ENCODE assay signal across 1 cellular context in genomic region chr11:63888170-63889086, GRCh38.
TF ChIP-seq lines count a peak whose summit lies in the region.

No MANE protein-coding gene starts in this region.

TF ChIP-seq in HepG2, 621 proteins besides CTCF, POLR2A, EP300 and RAD21 (continued from another document and continues in another):
- TF ChIP-seq ZBTB34 (CRISPR knock-in tag; IDR thresholded peaks at IDR 0.05) (0 out of 2 replicates have a peak, but pooled peaks have one; percentile 24), ZNF607 (CRISPR knock-in tag; IDR thresholded peaks at IDR 0.05; ENCODE audit: borderline replicate concordance) (peak; percentile 83; the same call in 1 of the 2 replicates), ZNF235 (CRISPR knock-in tag; IDR thresholded peaks at IDR 0.05; ENCODE audit: borderline replicate concordance) (0 out of 2 replicates have a peak, but pooled peaks have one; percentile 53), SMAD1 (CRISPR knock-in tag; IDR thresholded peaks at IDR 0.05; ENCODE audit: borderline replicate concordance, low read depth) (0 out of 2 replicates have a peak, but pooled peaks have one; percentile 44), ZNF749 (CRISPR knock-in tag; IDR thresholded peaks at IDR 0.05; ENCODE audit: borderline replicate concordance) (peak; percentile 67; the same call in 1 of the 2 replicates), TEAD3 (CRISPR knock-in tag; optimal IDR thresholded peaks at IDR 0.05; ENCODE audit: borderline replicate concordance) (peak; percentile 38), HMGA1 (CRISPR knock-in tag; conservative IDR thresholded peaks at IDR 0.05) (no peak), ZBTB7A (CRISPR knock-in tag; IDR thresholded peaks at IDR 0.05) (peak; percentile 46; the same call in 1 of the 2 replicates), KDM1A (CRISPR knock-in tag; IDR thresholded peaks at IDR 0.05) (no peak), MED1 (CRISPR knock-in tag; IDR thresholded peaks at IDR 0.05) (0 out of 2 replicates have a peak, but pooled peaks have one; percentile 60), U2AF1 (optimal IDR thresholded peaks at IDR 0.05; ENCODE audit: low read depth, low read length) (peak; percentile 92), SALL2 (CRISPR knock-in tag; IDR thresholded peaks at IDR 0.05) (peak; percentile 78; the same call in 1 of the 2 replicates), PCBP2 (optimal IDR thresholded peaks at IDR 0.05; ENCODE audit: low read depth, low read length, poor library complexity, severe bottlenecking) (no peak), LCORL (IDR thresholded peaks at IDR 0.05) (no peak), LCORL (CRISPR knock-in tag; IDR thresholded peaks at IDR 0.05) (peak; percentile 79), GATAD1 (CRISPR knock-in tag; IDR thresholded peaks at IDR 0.05) (peak; percentile 59), RFXAP (CRISPR knock-in tag; IDR thresholded peaks at IDR 0.05; ENCODE audit: borderline replicate concordance) (peak; percentile 61; the same call in 1 of the 2 replicates), FOXK2 (IDR thresholded peaks at IDR 0.05) (peak; percentile 59; the same call in 1 of the 2 replicates), NR2C2 (CRISPR knock-in tag; IDR thresholded peaks at IDR 0.05; ENCODE audit: borderline replicate concordance) (no peak; the same call in 1 of the 2 replicates), NFYB (CRISPR knock-in tag; IDR thresholded peaks at IDR 0.05) (peak; percentile 25; the same call in 1 of the 2 replicates), XRCC5 (optimal IDR thresholded peaks at IDR 0.05; ENCODE audit: low read length) (peak; percentile 72), ZFP90 (CRISPR knock-in tag; IDR thresholded peaks at IDR 0.05; ENCODE audit: borderline replicate concordance) (peak; percentile 82; the same call in 1 of the 2 replicates), ESRRA (CRISPR knock-in tag; IDR thresholded peaks at IDR 0.05; ENCODE audit: low read depth) (peak; percentile 50; the same call in 1 of the 2 replicates), AKAP8 (CRISPR knock-in tag; IDR thresholded peaks at IDR 0.05) (no peak), ZNF782 (CRISPR knock-in tag; IDR thresholded peaks at IDR 0.05; ENCODE audit: borderline replicate concordance) (peak; percentile 27; the same call in 1 of the 2 replicates), GABPB1 (CRISPR knock-in tag; IDR thresholded peaks at IDR 0.05) (peak; percentile 84)
- TF ChIP-seq, protein P1, sequence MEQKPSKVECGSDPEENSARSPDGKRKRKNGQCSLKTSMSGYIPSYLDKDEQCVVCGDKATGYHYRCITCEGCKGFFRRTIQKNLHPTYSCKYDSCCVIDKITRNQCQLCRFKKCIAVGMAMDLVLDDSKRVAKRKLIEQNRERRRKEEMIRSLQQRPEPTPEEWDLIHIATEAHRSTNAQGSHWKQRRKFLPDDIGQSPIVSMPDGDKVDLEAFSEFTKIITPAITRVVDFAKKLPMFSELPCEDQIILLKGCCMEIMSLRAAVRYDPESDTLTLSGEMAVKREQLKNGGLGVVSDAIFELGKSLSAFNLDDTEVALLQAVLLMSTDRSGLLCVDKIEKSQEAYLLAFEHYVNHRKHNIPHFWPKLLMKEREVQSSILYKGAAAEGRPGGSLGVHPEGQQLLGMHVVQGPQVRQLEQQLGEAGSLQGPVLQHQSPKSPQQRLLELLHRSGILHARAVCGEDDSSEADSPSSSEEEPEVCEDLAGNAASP (CRISPR knock-in tag; IDR thresholded peaks at IDR 0.05; ENCODE audit: borderline replicate concordance) = peak; percentile 24; the same call in 1 of the 2 replicates
- TF ChIP-seq, protein P2, sequence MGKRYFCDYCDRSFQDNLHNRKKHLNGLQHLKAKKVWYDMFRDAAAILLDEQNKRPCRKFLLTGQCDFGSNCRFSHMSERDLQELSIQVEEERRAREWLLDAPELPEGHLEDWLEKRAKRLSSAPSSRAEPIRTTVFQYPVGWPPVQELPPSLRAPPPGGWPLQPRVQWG (CRISPR knock-in tag; IDR thresholded peaks at IDR 0.05; ENCODE audit: borderline replicate concordance, low read depth) = no peak
- TF ChIP-seq, protein P3, sequence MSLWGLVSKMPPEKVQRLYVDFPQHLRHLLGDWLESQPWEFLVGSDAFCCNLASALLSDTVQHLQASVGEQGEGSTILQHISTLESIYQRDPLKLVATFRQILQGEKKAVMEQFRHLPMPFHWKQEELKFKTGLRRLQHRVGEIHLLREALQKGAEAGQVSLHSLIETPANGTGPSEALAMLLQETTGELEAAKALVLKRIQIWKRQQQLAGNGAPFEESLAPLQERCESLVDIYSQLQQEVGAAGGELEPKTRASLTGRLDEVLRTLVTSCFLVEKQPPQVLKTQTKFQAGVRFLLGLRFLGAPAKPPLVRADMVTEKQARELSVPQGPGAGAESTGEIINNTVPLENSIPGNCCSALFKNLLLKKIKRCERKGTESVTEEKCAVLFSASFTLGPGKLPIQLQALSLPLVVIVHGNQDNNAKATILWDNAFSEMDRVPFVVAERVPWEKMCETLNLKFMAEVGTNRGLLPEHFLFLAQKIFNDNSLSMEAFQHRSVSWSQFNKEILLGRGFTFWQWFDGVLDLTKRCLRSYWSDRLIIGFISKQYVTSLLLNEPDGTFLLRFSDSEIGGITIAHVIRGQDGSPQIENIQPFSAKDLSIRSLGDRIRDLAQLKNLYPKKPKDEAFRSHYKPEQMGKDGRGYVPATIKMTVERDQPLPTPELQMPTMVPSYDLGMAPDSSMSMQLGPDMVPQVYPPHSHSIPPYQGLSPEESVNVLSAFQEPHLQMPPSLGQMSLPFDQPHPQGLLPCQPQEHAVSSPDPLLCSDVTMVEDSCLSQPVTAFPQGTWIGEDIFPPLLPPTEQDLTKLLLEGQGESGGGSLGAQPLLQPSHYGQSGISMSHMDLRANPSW (CRISPR knock-in tag; IDR thresholded peaks at IDR 0.05; ENCODE audit: borderline replicate concordance) = 0 out of 2 replicates have a peak, but pooled peaks have one; percentile 61
- TF ChIP-seq, protein P4, sequence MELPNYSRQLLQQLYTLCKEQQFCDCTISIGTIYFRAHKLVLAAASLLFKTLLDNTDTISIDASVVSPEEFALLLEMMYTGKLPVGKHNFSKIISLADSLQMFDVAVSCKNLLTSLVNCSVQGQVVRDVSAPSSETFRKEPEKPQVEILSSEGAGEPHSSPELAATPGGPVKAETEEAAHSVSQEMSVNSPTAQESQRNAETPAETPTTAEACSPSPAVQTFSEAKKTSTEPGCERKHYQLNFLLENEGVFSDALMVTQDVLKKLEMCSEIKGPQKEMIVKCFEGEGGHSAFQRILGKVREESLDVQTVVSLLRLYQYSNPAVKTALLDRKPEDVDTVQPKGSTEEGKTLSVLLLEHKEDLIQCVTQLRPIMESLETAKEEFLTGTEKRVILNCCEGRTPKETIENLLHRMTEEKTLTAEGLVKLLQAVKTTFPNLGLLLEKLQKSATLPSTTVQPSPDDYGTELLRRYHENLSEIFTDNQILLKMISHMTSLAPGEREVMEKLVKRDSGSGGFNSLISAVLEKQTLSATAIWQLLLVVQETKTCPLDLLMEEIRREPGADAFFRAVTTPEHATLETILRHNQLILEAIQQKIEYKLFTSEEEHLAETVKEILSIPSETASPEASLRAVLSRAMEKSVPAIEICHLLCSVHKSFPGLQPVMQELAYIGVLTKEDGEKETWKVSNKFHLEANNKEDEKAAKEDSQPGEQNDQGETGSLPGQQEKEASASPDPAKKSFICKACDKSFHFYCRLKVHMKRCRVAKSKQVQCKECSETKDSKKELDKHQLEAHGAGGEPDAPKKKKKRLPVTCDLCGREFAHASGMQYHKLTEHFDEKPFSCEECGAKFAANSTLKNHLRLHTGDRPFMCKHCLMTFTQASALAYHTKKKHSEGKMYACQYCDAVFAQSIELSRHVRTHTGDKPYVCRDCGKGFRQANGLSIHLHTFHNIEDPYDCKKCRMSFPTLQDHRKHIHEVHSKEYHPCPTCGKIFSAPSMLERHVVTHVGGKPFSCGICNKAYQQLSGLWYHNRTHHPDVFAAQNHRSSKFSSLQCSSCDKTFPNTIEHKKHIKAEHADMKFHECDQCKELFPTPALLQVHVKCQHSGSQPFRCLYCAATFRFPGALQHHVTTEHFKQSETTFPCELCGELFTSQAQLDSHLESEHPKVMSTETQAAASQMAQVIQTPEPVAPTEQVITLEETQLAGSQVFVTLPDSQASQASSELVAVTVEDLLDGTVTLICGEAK (IDR thresholded peaks at IDR 0.05) = no peak
- TF ChIP-seq, protein P4 (CRISPR knock-in tag; IDR thresholded peaks at IDR 0.05) = peak; percentile 43; the same call in 1 of the 2 replicates
- TF ChIP-seq, protein P5, sequence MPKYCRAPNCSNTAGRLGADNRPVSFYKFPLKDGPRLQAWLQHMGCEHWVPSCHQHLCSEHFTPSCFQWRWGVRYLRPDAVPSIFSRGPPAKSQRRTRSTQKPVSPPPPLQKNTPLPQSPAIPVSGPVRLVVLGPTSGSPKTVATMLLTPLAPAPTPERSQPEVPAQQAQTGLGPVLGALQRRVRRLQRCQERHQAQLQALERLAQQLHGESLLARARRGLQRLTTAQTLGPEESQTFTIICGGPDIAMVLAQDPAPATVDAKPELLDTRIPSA (CRISPR knock-in tag; IDR thresholded peaks at IDR 0.05; ENCODE audit: borderline replicate concordance) = 0 out of 2 replicates have a peak, but pooled peaks have one; percentile 51
- TF ChIP-seq, protein P6, sequence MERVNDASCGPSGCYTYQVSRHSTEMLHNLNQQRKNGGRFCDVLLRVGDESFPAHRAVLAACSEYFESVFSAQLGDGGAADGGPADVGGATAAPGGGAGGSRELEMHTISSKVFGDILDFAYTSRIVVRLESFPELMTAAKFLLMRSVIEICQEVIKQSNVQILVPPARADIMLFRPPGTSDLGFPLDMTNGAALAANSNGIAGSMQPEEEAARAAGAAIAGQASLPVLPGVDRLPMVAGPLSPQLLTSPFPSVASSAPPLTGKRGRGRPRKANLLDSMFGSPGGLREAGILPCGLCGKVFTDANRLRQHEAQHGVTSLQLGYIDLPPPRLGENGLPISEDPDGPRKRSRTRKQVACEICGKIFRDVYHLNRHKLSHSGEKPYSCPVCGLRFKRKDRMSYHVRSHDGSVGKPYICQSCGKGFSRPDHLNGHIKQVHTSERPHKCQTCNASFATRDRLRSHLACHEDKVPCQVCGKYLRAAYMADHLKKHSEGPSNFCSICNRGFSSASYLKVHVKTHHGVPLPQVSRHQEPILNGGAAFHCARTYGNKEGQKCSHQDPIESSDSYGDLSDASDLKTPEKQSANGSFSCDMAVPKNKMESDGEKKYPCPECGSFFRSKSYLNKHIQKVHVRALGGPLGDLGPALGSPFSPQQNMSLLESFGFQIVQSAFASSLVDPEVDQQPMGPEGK (CRISPR knock-in tag; IDR thresholded peaks at IDR 0.05) = peak; percentile 75; the same call in 1 of the 2 replicates
- TF ChIP-seq, protein P7, sequence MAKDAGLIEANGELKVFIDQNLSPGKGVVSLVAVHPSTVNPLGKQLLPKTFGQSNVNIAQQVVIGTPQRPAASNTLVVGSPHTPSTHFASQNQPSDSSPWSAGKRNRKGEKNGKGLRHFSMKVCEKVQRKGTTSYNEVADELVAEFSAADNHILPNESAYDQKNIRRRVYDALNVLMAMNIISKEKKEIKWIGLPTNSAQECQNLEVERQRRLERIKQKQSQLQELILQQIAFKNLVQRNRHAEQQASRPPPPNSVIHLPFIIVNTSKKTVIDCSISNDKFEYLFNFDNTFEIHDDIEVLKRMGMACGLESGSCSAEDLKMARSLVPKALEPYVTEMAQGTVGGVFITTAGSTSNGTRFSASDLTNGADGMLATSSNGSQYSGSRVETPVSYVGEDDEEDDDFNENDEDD (CRISPR knock-in tag; IDR thresholded peaks at IDR 0.05; ENCODE audit: borderline replicate concordance) = peak; percentile 19; the same call in 1 of the 2 replicates
